9 cellular contexts compared by ENCODE assay signal in the genomic region with DNA sequence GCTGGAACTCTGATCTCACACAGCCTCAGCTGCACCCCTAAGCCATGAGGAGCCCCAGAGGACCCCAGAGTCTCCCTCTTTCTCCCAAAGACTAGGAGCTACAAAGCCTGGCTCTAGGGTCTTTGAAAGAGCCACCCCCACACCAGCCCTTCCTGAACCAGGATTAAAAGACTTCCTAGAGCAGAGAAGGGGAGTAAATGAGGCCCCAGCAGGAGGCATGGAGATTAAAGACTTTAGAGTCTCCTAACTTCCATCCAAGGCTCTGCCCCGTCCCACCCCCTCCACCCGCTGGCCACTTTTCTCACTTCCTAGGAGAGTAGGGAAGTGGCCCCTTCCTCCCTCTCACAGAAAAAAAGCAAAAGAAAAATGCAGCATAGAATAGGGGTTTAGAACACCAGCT. TPM values are rescaled to one million over a fixed set of nuclear protein-coding genes. Genes with fewer than 3 reads are reported as not detected.
DNase-seq lines count a peak whose midpoint lies in the region; ATAC-seq, FAIRE-seq and TF ChIP-seq lines count a peak whose summit lies in the region.
"Had no signal": no experiment of that assay in that cellular context is flagged by ENCODE, and none has a peak within 500 bp of the region (broad histone marks: within the 10 kb centered on the region; RNA-seq: fewer than 3 reads in every experiment).

No MANE protein-coding gene starts in this region.

- no peak for FAIRE-seq in GM12892 (lab: Jason Lieb, UNC)

- H3K9me3 Mint-ChIP-seq in CD4-positive, CD25-positive, alpha-beta regulatory T cell = no peaks in the 10 kb centered on the region
- H3K9me3 Mint-ChIP-seq in natural killer cell treated with Interleukin-12 subunit alpha and Interleukin-12 subunit beta and Interleukin-15 and Interleukin-18, amount 100 ng/mL, for 72 hours = no peaks in the 10 kb centered on the region

- H3K4me3 ChIP-seq in CD4-positive, CD25-positive, alpha-beta regulatory T cell (ENCODE audit: low read depth, low read length) = peak overlapping the region; percentile 90

- H3K9me3 ChIP-seq in CD4-positive, CD25-positive, alpha-beta regulatory T cell (ENCODE audit: control insufficient read depth in 2 of 2, low read length in 2 of 2) = no peaks in the 10 kb centered on the region

- no peak for TF ChIP-seq POLR2A in GM12892 (IDR thresholded peaks at IDR 0.05; ENCODE audit: low read depth, low read length)

- H3K4me1 ChIP-seq in CD4-positive, CD25-positive, alpha-beta regulatory T cell (ENCODE audit: control insufficient read depth, insufficient read depth, low read length, poor library complexity, severe bottlenecking) = peaks cover 57% of the 10 kb centered on the region

- no peaks in the 10 kb centered on the region for H3K27me3 ChIP-seq in CD4-positive, CD25-positive, alpha-beta regulatory T cell (ENCODE audit: control insufficient read depth, insufficient read depth, low read length)

- H3K27me3 Mint-ChIP-seq in CD4-positive, CD25-positive, alpha-beta regulatory T cell = no peaks in the 10 kb centered on the region
- H3K27me3 Mint-ChIP-seq in natural killer cell treated with Interleukin-12 subunit alpha and Interleukin-12 subunit beta and Interleukin-15 and Interleukin-18, amount 100 ng/mL, for 72 hours = no peaks in the 10 kb centered on the region

- H3K36me3 Mint-ChIP-seq in CD4-positive, CD25-positive, alpha-beta regulatory T cell = peaks cover 6% of the 10 kb centered on the region
- no peaks in the 10 kb centered on the region for H3K36me3 Mint-ChIP-seq in natural killer cell treated with Interleukin-12 subunit alpha and Interleukin-12 subunit beta and Interleukin-15 and Interleukin-18, amount 100 ng/mL, for 72 hours

- peak overlapping the region; percentile 82 for H3K27ac ChIP-seq in CD4-positive, CD25-positive, alpha-beta regulatory T cell (ENCODE audit: insufficient read depth, low read length, poor library complexity, severe bottlenecking)

- no peak for ATAC-seq in CD4-positive, CD25-positive, alpha-beta regulatory T cell (ENCODE audit: low read depth in 2 of 2)
- ATAC-seq in natural killer cell treated with Interleukin-12 subunit alpha and Interleukin-12 subunit beta and Interleukin-15 and Interleukin-18, amount 100 ng/mL, for 72 hours = no peak
- ATAC-seq in HG03108 (IDR thresholded peaks at IDR 0.05; ENCODE audit: unreplicated experiment) = no peak

- peak overlapping the region in 2 of 3 donors; percentile 91 to 93 for H3K27ac Mint-ChIP-seq in CD4-positive, CD25-positive, alpha-beta regulatory T cell
- peak overlapping the region in 1 of 2 donors; percentile 98 for H3K27ac Mint-ChIP-seq in natural killer cell treated with Interleukin-12 subunit alpha and Interleukin-12 subunit beta and Interleukin-15 and Interleukin-18, amount 100 ng/mL, for 72 hours

- DNase-seq in CD4-positive, CD25-positive, alpha-beta regulatory T cell = no peak
- DNase-seq in MV-4-11 (lab: John Stamatoyannopoulos, UW) (peak; percentile 71), dermis blood vessel endothelial cell (peak; percentile 12), GM12892 (ENCODE audit: insufficient read length) (no peak)
- peak; percentile 25 for DNase-seq in natural killer cell treated with Interleukin-12 subunit alpha and Interleukin-12 subunit beta and Interleukin-15 and Interleukin-18, amount 100 ng/mL, for 72 hours (ENCODE audit: low spot score)
- DNase-seq in activated effector memory CD4-positive, alpha-beta T cell treated with anti-CD3 and anti-CD28 coated beads, Interleukin-2, amount 50 U/mL, for 16 hours = no peak
- DNase-seq in central memory CD4-positive, alpha-beta T cell = no peak
- DNase-seq: IMR-90 had no signal

- H3K36me3 ChIP-seq in CD4-positive, CD25-positive, alpha-beta regulatory T cell (ENCODE audit: control insufficient read depth, insufficient read depth, low read length) = no peaks in the 10 kb centered on the region

- H3K4me3 Mint-ChIP-seq in CD4-positive, CD25-positive, alpha-beta regulatory T cell = peak overlapping the region in 2 of 4 donors; percentile 97 to 99
- peak overlapping the region; percentile 85 for H3K4me3 Mint-ChIP-seq in natural killer cell treated with Interleukin-12 subunit alpha and Interleukin-12 subunit beta and Interleukin-15 and Interleukin-18, amount 100 ng/mL, for 72 hours

- peaks cover 13 to 39% (median 27%) of the 10 kb centered on the region in 4 donors for H3K4me1 Mint-ChIP-seq in CD4-positive, CD25-positive, alpha-beta regulatory T cell
- peaks cover 55 to 56% of the 10 kb centered on the region in 2 donors for H3K4me1 Mint-ChIP-seq in natural killer cell treated with Interleukin-12 subunit alpha and Interleukin-12 subunit beta and Interleukin-15 and Interleukin-18, amount 100 ng/mL, for 72 hours (ENCODE audit: low read depth in 2 of 2)

RNA-seq across cellular contexts. Expression of a gene that starts 1.7 kb away (rescaled TPM):
- total RNA-seq in CD4-positive, CD25-positive, alpha-beta regulatory T cell = 264 TPM
- polyA plus RNA-seq in CD4-positive, CD25-positive, alpha-beta regulatory T cell = 10 to 100 TPM; 40.8 to 58.5 (median 50.1) TPM
- 63.1 and 63.9 TPM in 2 replicates for total RNA-seq in dermis blood vessel endothelial cell
- 100 to 1,000 TPM; 132 to 167 TPM for total RNA-seq in natural killer cell treated with Interleukin-12 subunit alpha and Interleukin-12 subunit beta and Interleukin-15 and Interleukin-18, amount 100 ng/mL, for 72 hours
- 46.2 TPM for polyA plus RNA-seq in GM12892 (2012; ENCODE audit: missing spikeins)

Comparison
In these comparisons a context has a peak if more than half of its experiments do, and no peak if none do; other contexts are left out.
1. DNase-seq: peak in MV-4-11 (single experiment), dermis blood vessel endothelial cell (single experiment) and natural killer cell treated with Interleukin-12 subunit alpha and Interleukin-12 subunit beta and Interleukin-15 and Interleukin-18, amount 100 ng/mL, for 72 hours (single experiment); none in CD4-positive, CD25-positive, alpha-beta regulatory T cell (0 of 3), activated effector memory CD4-positive, alpha-beta T cell treated with anti-CD3 and anti-CD28 coated beads, Interleukin-2, amount 50 U/mL, for 16 hours (single experiment), central memory CD4-positive, alpha-beta T cell (single experiment) and GM12892 (single experiment).